ENCODE assay signal across 8 cellular contexts in genomic region chr15:52527898-52528464, GRCh38. TPM values are rescaled to one million over a fixed set of nuclear protein-coding genes. Genes with fewer than 3 reads are reported as not detected.
A peak's percentile ranks its signal among the peaks of the same experiment; 100 is the strongest.
DNase-seq lines count a peak whose midpoint lies in the region; ATAC-seq and TF ChIP-seq lines count a peak whose summit lies in the region.

No MANE protein-coding gene starts in this region.

- 8% methylated on average over 16 of the region's 24 CpGs for whole genome bisulfite sequencing in SK-N-SH (ENCODE audit: low lambda C conversion rate)
- WGBS in hepatocyte (ENCODE audit: low lambda C conversion rate, missing lambda C conversion rate), result 6% methylated on average over 22 of the region's 24 CpGs

- POLR2A ChIA-PET in SK-N-SH (lab: Yijun Ruan, JAX), result no interaction called here

- peak overlapping the region; percentile 90 for H3K4me2 ChIP-seq in SK-N-SH
- peak overlapping the region; percentile 99 for H3K4me2 ChIP-seq in hepatocyte

- H3K36me3 ChIP-seq in SK-N-SH (replicated peaks in 1 of 2; ENCODE audit: control insufficient read depth in 1 of 2, insufficient read depth in 2 of 2, low read length in 1 of 2) (no peaks in the 10 kb centered on the region), hepatocyte (replicated peaks; ENCODE audit: insufficient read depth, low read depth) (no peaks in the 10 kb centered on the region)

- H2AFZ ChIP-seq in SK-N-SH (ENCODE audit: low read depth) (peak overlapping the region; percentile 86), hepatocyte (peak overlapping the region; percentile 97)

- no peak for TF ChIP-seq EP300 in SK-N-SH (IDR thresholded peaks at IDR 0.05; ENCODE audit: borderline replicate concordance in 1 of 2, low read depth in 1 of 2, low read length in 1 of 2)

- peak; percentile 24 for DNase-seq in GDM1 (lab: John Stamatoyannopoulos, UW)
- peak; percentile 64 for DNase-seq in SK-N-SH
- peak; percentile 19 for DNase-seq in amniotic stem cell (lab: John Stamatoyannopoulos, UW)
- peak; percentile 19 for DNase-seq in hepatocyte (ENCODE audit: low spot score)
- DNase-seq in retinal pigment epithelial cell (ENCODE audit: low read depth), result no peak
- DNase-seq in NCI-H446 treated with DMSO at 0.1 percent for 48 hours (lab: John Stamatoyannopoulos, UW), result no peak

- no peak for TF ChIP-seq RAD21 in SK-N-SH (IDR thresholded peaks at IDR 0.05; ENCODE audit: low read length)

- peaks cover 0 to 13% of the 10 kb centered on the region in 2 experiments; a peak in 2 of 4 replicates for H3K4me1 ChIP-seq in SK-N-SH (ENCODE audit: control insufficient read depth in 1 of 2, insufficient read depth in 2 of 2, low read depth in 1 of 2, low read length in 1 of 2)
- peaks cover 5% of the 10 kb centered on the region for H3K4me1 ChIP-seq in hepatocyte (ENCODE audit: insufficient read depth)

- TF ChIP-seq CTCF in SK-N-SH (IDR thresholded peaks at IDR 0.05) (no peak), hepatocyte (IDR thresholded peaks at IDR 0.05; ENCODE audit: poor library complexity) (no peak), retinal pigment epithelial cell (conservative IDR thresholded peaks at IDR 0.05; ENCODE audit: low read depth, low read length) (no peak)

- H3K9me3 ChIP-seq in SK-N-SH (no peaks in the 10 kb centered on the region), hepatocyte (ENCODE audit: low read depth) (no peaks in the 10 kb centered on the region)

- CTCF ChIA-PET in SK-N-SH (lab: Yijun Ruan, JAX), result interaction anchor here (0.5 to 1.2 kb wide), 3 partner anchors 10 to 212 kb away, joined by 3 read pairs; no protein-coding TSS in a partner anchor

- H3K27ac ChIP-seq in SK-N-SH (ENCODE audit: low read depth in 2 of 2, low read length in 1 of 2) (peak overlapping the region in 1 of 2 experiments; percentile 53; a peak in 1 of 4 replicates), hepatocyte (peak overlapping the region; percentile 37)

- H3K27me3 ChIP-seq in SK-N-SH (ENCODE audit: insufficient read depth), result no peaks in the 10 kb centered on the region
- peaks cover 50% of the 10 kb centered on the region for H3K27me3 ChIP-seq in hepatocyte

- H3F3A ChIP-seq in SK-N-SH (replicated peaks; ENCODE audit: insufficient read depth), result peaks cover 10% of the 10 kb centered on the region

- peak overlapping the region; percentile 83 to 93 for H3K4me3 ChIP-seq in SK-N-SH (ENCODE audit: low read depth in 2 of 2, low read length in 1 of 2)
- peak overlapping the region; percentile 89 for H3K4me3 ChIP-seq in hepatocyte
- H3K4me3 ChIP-seq in retinal pigment epithelial cell (ENCODE audit: low read length), result peak overlapping the region; percentile 72

- H3K79me2 ChIP-seq in SK-N-SH (ENCODE audit: insufficient read depth) (peaks cover 35% of the 10 kb centered on the region), hepatocyte (peaks cover 33% of the 10 kb centered on the region)

- ATAC-seq in HG02870 (IDR thresholded peaks at IDR 0.05; ENCODE audit: unreplicated experiment), result peak; percentile 15
- ATAC-seq in GM21390 (IDR thresholded peaks at IDR 0.05; ENCODE audit: unreplicated experiment), result no peak

- H3K9me2 ChIP-seq in SK-N-SH (no peaks in the 10 kb centered on the region), hepatocyte (replicated peaks; ENCODE audit: insufficient read depth) (no peaks in the 10 kb centered on the region)

- peak overlapping the region; percentile 79 for H3K9ac ChIP-seq in SK-N-SH

- H4K20me1 ChIP-seq in SK-N-SH (ENCODE audit: insufficient read depth) (peaks cover 8% of the 10 kb centered on the region), hepatocyte (ENCODE audit: insufficient read depth, poor library complexity, severe bottlenecking) (no peaks in the 10 kb centered on the region)

TF ChIP-seq in SK-N-SH, 30 proteins besides CTCF, POLR2A, EP300 and RAD21:
- TF ChIP-seq GABPA (IDR thresholded peaks at IDR 0.05; ENCODE audit: low read depth), result no peak
- no peak; the same call in 1 of the 2 replicates for TF ChIP-seq MAX (IDR thresholded peaks at IDR 0.05; ENCODE audit: low read depth)
- no peak for TF ChIP-seq MEF2A (IDR thresholded peaks at IDR 0.05; ENCODE audit: borderline replicate concordance, low read depth)
- TF ChIP-seq JUND (IDR thresholded peaks at IDR 0.05), result no peak; the same call in 1 of the 2 replicates
- TF ChIP-seq SIN3A (IDR thresholded peaks at IDR 0.05; ENCODE audit: borderline replicate concordance, low read depth, low read length), result no peak
- no peak for TF ChIP-seq FOSL2 (IDR thresholded peaks at IDR 0.05; ENCODE audit: borderline replicate concordance, low read depth)
- no peak for TF ChIP-seq ELF1 (IDR thresholded peaks at IDR 0.05)
- TF ChIP-seq TEAD4 (IDR thresholded peaks at IDR 0.05; ENCODE audit: borderline replicate concordance, insufficient read depth), result no peak
- no peak for TF ChIP-seq CHD2 (IDR thresholded peaks at IDR 0.05; ENCODE audit: low read length, partially characterized antibody)
- TF ChIP-seq RXRA (IDR thresholded peaks at IDR 0.05; ENCODE audit: borderline replicate concordance, low read depth), result no peak
- TF ChIP-seq SMC3 (IDR thresholded peaks at IDR 0.05; ENCODE audit: low read depth, low read length), result no peak
- no peak for TF ChIP-seq USF2 (IDR thresholded peaks at IDR 0.05; ENCODE audit: borderline replicate concordance, low read depth, low read length)
- no peak for TF ChIP-seq TCF12 (IDR thresholded peaks at IDR 0.05)
- TF ChIP-seq NRF1 (IDR thresholded peaks at IDR 0.05; ENCODE audit: low read depth, low read length), result no peak
- TF ChIP-seq EZH2phosphoT487 (IDR thresholded peaks at IDR 0.05; ENCODE audit: borderline replicate concordance, low read depth), result no peak
- TF ChIP-seq YY1 (IDR thresholded peaks at IDR 0.05; ENCODE audit: low read depth), result no peak
- no peak for TF ChIP-seq ZBTB33 (IDR thresholded peaks at IDR 0.05; ENCODE audit: borderline replicate concordance, low read depth)
- no peak for TF ChIP-seq GATA2 (CRISPR knock-in tag; IDR thresholded peaks at IDR 0.05)
TF ChIP-seq in SK-N-SH: peak in this region for 0.

RNA-seq across cellular contexts. Expression of gene MYO5A, which starts 0.7 kb away (rescaled TPM):
- polyA plus RNA-seq in SK-N-SH (2012; rRNA removed), result 11.0 and 12.1 TPM in 2 replicates
- 11.0 and 12.7 TPM in 2 replicates for polyA plus RNA-seq in SK-N-SH (2012; cell fraction: cytosol; rRNA removed)
- polyA plus RNA-seq in SK-N-SH (2012; cell fraction: nucleus; rRNA removed), result 11.3 and 16.1 TPM in 2 replicates
- total RNA-seq in hepatocyte, result 8.5 and 14.8 TPM in 2 replicates
- 3.1 and 3.7 TPM in 2 replicates for polyA plus RNA-seq in hepatocyte

RNA-seq across cellular contexts. Expression of gene ARPP19, which starts 40.8 kb away (rescaled TPM):
- 29.0 and 47.1 TPM in 2 replicates for polyA plus RNA-seq in SK-N-SH (2012; rRNA removed)
- polyA plus RNA-seq in SK-N-SH (2012; cell fraction: cytosol; rRNA removed), result 59.4 and 70.0 TPM in 2 replicates
- polyA plus RNA-seq in SK-N-SH (2012; cell fraction: nucleus; rRNA removed), result 7.3 and 18.2 TPM in 2 replicates
- total RNA-seq in hepatocyte, result 120 and 130 TPM in 2 replicates
- 51.7 and 52.7 TPM in 2 replicates for polyA plus RNA-seq in hepatocyte

Comparison
In these comparisons a context has a peak if more than half of its experiments do, and no peak if none do; other contexts are left out.
1. DNase-seq: peak in GDM1 (single experiment), SK-N-SH (single experiment), amniotic stem cell (single experiment) and hepatocyte (single experiment); none in retinal pigment epithelial cell (single experiment) and NCI-H446 treated with DMSO at 0.1 percent for 48 hours (single experiment).
2. Peak in every context shown above with its lines, with median percentiles within 50 percentile points of each other: H3K4me3 ChIP-seq.